ENCODE assay signal across 7 cellular contexts in the genomic region with DNA sequence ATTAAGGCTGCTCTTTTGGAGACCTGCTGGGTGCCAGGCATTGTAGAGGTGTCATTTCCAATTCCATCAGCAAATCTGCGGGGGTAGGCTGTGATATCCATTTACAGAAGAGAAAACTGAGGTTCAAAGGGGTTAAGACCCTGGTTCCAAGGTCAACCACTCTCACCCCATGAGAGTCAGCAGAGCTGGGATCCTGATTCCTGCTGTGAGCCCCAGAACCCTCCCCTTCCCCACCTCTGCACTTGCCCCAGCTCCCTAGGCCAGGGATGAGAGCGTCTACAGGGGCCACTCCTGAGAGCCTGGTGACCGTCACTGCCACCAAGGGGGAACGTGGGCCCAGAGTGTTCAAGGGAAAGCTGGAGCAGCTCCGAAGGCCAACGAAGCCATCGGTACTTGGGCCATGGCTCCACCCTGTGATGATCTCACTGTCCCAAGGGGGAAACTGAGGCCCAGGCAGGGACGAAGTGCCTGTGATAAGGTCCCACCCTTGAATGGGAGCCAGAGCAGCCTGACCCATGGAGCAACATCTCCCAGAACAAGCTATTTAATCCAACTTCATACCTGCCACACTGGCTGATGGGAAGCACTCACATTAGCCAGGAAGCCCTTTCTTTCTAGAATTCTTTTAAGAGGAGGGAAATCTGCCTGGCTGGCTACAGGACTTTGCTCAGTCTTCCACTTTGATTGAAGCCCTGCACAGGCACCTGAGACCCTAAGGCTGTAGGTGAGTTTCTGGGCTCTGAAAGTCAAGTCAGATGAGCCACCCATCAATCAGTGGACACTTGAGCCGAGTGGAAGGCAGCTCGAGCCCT. TPM values are rescaled to one million over a fixed set of nuclear protein-coding genes. Genes with fewer than 3 reads are reported as not detected.
DNase-seq lines count a peak whose midpoint lies in the region; ATAC-seq and TF ChIP-seq lines count a peak whose summit lies in the region.

No MANE protein-coding gene starts in this region.

- no peaks in the 10 kb centered on the region for H3K36me3 Mint-ChIP-seq in CD4-positive, CD25-positive, alpha-beta regulatory T cell
- no peaks in the 10 kb centered on the region for H3K36me3 Mint-ChIP-seq in nephron (ENCODE audit: low read depth)

- H3K27ac ChIP-seq in CD4-positive, CD25-positive, alpha-beta regulatory T cell (ENCODE audit: insufficient read depth, low read length, poor library complexity, severe bottlenecking): no peak overlapping the region
- H3K27ac ChIP-seq in breast epithelium: no peak overlapping the region

- H3K4me3 Mint-ChIP-seq in CD4-positive, CD25-positive, alpha-beta regulatory T cell: peak overlapping the region; percentile 78 to 92 (median 86)
- peak overlapping the region; percentile 75 to 88 (median 83) for H3K4me3 Mint-ChIP-seq in nephron

- no peak overlapping the region for H3K4me3 ChIP-seq in CD4-positive, CD25-positive, alpha-beta regulatory T cell (ENCODE audit: low read depth, low read length)
- no peak overlapping the region for H3K4me3 ChIP-seq in breast epithelium

- no peak for DNase-seq in CD4-positive, CD25-positive, alpha-beta regulatory T cell
- DNase-seq in GM10266 (ENCODE audit: extremely low spot score) (peak; percentile 39), breast epithelium (ENCODE audit: low spot score in 2 of 2) (peak; percentile 15 to 49), GDM1 (lab: John Stamatoyannopoulos, UW) (no peak), retina (no peak)

- peaks cover 0 to 33% (median 18%) of the 10 kb centered on the region in 4 donors for H3K4me1 Mint-ChIP-seq in CD4-positive, CD25-positive, alpha-beta regulatory T cell
- peaks cover 21% of the 10 kb centered on the region for H3K4me1 Mint-ChIP-seq in nephron

- H3K4me1 ChIP-seq in CD4-positive, CD25-positive, alpha-beta regulatory T cell (ENCODE audit: control insufficient read depth, insufficient read depth, low read length, poor library complexity, severe bottlenecking): peaks cover 34% of the 10 kb centered on the region
- peaks cover 4 to 11% of the 10 kb centered on the region in 2 donors for H3K4me1 ChIP-seq in breast epithelium

- H3K27ac Mint-ChIP-seq in CD4-positive, CD25-positive, alpha-beta regulatory T cell: peak overlapping the region in 1 of 3 donors; percentile 31
- H3K27ac Mint-ChIP-seq in nephron: peak overlapping the region in 2 of 3 experiments; percentile 83 to 92

- TF ChIP-seq CTCF in GM10266 (IDR thresholded peaks at IDR 0.05; ENCODE audit: control insufficient read depth, insufficient read depth, low read depth, missing control alignments) (no peak), breast epithelium (IDR thresholded peaks at IDR 0.05) (no peak), nephron (IDR thresholded peaks at IDR 0.05; ENCODE audit: unreplicated experiment in 3 of 3) (no peak)

- no peak for TF ChIP-seq POLR2A in breast epithelium (IDR thresholded peaks at IDR 0.05)

- H3K9me3 Mint-ChIP-seq in CD4-positive, CD25-positive, alpha-beta regulatory T cell: no peaks in the 10 kb centered on the region
- no peaks in the 10 kb centered on the region for H3K9me3 Mint-ChIP-seq in nephron

- peaks cover 18% of the 10 kb centered on the region for H3K27me3 Mint-ChIP-seq in CD4-positive, CD25-positive, alpha-beta regulatory T cell
- peaks cover 1% of the 10 kb centered on the region for H3K27me3 Mint-ChIP-seq in nephron (ENCODE audit: low read depth)

- intact Hi-C loops in breast epithelium (cut with DNase I; ENCODE audit: low total_unique reads): no loop called here

- no peaks in the 10 kb centered on the region for H3K9me3 ChIP-seq in CD4-positive, CD25-positive, alpha-beta regulatory T cell (ENCODE audit: control insufficient read depth in 2 of 2, low read length in 2 of 2)
- no peaks in the 10 kb centered on the region for H3K9me3 ChIP-seq in breast epithelium

- H3K27me3 ChIP-seq in CD4-positive, CD25-positive, alpha-beta regulatory T cell (ENCODE audit: control insufficient read depth, insufficient read depth, low read length): no peaks in the 10 kb centered on the region
- H3K27me3 ChIP-seq in breast epithelium: no peaks in the 10 kb centered on the region

- no peak for ATAC-seq in CD4-positive, CD25-positive, alpha-beta regulatory T cell (ENCODE audit: low read depth in 2 of 2)
- no peak for ATAC-seq in GM21390 (IDR thresholded peaks at IDR 0.05; ENCODE audit: unreplicated experiment)

- no peaks in the 10 kb centered on the region for H3K36me3 ChIP-seq in CD4-positive, CD25-positive, alpha-beta regulatory T cell (ENCODE audit: control insufficient read depth, insufficient read depth, low read length)
- no peaks in the 10 kb centered on the region for H3K36me3 ChIP-seq in breast epithelium

RNA-seq across cellular contexts. Expression of a gene that starts 2.1 kb away (rescaled TPM):
- 7.6 TPM for total RNA-seq in CD4-positive, CD25-positive, alpha-beta regulatory T cell
- 1 to 10 TPM; 1.1 to 1.8 (median 1.3) TPM for polyA plus RNA-seq in CD4-positive, CD25-positive, alpha-beta regulatory T cell
- 10 to 100 TPM; 15.7 to 38.6 (median 29.8) TPM for total RNA-seq in breast epithelium

Comparison
In these comparisons a context has a peak if more than half of its experiments do, and no peak if none do; other contexts are left out.
1. DNase-seq: peak in GM10266 (single experiment) and breast epithelium (2 of 2); none in CD4-positive, CD25-positive, alpha-beta regulatory T cell (0 of 3), GDM1 (single experiment) and retina (single experiment).